Comparison of ENCODE assay signal across 8 cellular contexts in the genomic region with DNA sequence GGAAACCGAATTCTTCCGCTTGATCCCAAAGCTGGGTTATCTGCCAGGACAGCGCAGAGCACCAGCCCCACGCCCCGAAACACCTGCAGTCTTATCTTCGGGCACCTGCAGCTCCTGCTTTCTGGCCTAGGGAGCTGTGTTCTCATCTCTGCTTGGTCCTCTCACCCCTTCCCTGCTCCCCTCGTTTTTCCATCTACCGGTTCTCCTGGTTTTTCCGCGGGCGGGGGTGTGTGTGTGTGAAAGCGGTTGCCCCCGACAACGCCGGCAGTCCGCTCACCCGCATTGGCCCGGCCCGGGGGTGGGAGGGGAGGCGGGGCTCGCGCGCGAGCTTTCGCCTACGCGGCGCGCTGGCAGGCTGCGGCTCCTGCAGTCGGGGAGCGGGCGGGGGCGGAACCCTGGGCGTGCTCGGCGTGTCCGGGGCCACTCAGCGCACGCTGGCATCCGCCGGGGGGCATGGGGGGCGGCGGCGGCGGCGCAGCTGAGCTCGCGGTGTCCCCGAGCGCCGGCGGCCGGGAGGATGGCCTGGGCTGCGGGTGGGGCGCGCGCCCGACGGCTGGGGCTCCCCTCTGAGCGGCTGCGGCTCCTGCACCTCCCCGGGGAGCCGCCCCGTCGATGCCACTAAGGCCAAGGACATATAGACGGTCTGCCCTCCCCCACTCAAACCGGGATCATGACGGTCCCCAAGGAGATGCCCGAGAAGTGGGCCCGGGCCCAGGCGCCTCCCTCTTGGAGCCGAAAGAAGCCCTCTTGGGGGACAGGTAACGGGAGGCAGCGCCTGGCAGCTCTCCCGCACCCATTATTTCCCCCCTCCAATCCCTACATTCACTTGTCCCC. TPM values are rescaled to one million over a fixed set of nuclear protein-coding genes. Genes with fewer than 3 reads are reported as not detected.
DNase-seq lines count a peak whose midpoint lies in the region; ATAC-seq and TF ChIP-seq lines count a peak whose summit lies in the region.

No MANE protein-coding gene starts in this region.

- H3F3A ChIP-seq in GM23248 (ENCODE audit: insufficient read depth), result peaks cover 20% of the 10 kb centered on the region

- TF ChIP-seq CTCF in C4-2B (conservative IDR thresholded peaks at IDR 0.05), result no peak

- WGBS in GM23248 (ENCODE audit: low coverage in 1 of 2, low lambda C conversion rate in 2 of 2, missing lambda C conversion rate in 2 of 2), 2 experiments, result 4 to 8% methylated on average over 33 to 71 of the region's 76 CpGs

- no peaks in the 10 kb centered on the region for H3K9me2 ChIP-seq in GM23248 (ENCODE audit: insufficient read depth)

- H3K27ac ChIP-seq in C4-2B, result peak overlapping the region; percentile 70
- H3K27ac ChIP-seq in GM23248, result peak overlapping the region; percentile 100

- H2AFZ ChIP-seq in GM23248, result 0 out of 2 replicates have a peak overlapping the region, but pooled peaks have one; percentile 23

- H3K4me1 ChIP-seq in GM23248 (ENCODE audit: insufficient read depth), result peaks cover 17% of the 10 kb centered on the region

- in situ Hi-C loops in GM23248 (cut with MboI), result no loop called here

- H3K4me3 ChIP-seq in GM23248, result peak overlapping the region; percentile 63

- H4K20me1 ChIP-seq in GM23248 (ENCODE audit: insufficient read depth), result 0 out of 2 replicates have a peak, but pooled peaks cover 4% of the 10 kb centered on the region

- H3K4me2 ChIP-seq in GM23248 (ENCODE audit: unreplicated experiment), result peak overlapping the region; percentile 78

- no peak for ATAC-seq in GM21576 (IDR thresholded peaks at IDR 0.05; ENCODE audit: unreplicated experiment)

- no peaks in the 10 kb centered on the region for H3K27me3 ChIP-seq in GM23248 (replicated peaks; ENCODE audit: insufficient read depth)

- peaks cover 47% of the 10 kb centered on the region for H3K79me2 ChIP-seq in GM23248 (ENCODE audit: insufficient read depth)

- peak; percentile 92 for DNase-seq in GM23248
- DNase-seq in NCI-H748 treated with DMSO at 0.1 percent for 48 hours (lab: John Stamatoyannopoulos, UW), result peak; percentile 72
- DNase-seq in activated T-cell treated with anti-CD3 and anti-CD28 coated beads for 4 hours, result peak; percentile 91
- DNase-seq in epidermal melanocyte (ENCODE audit: insufficient read length, low spot score), result peak; percentile 60
- peak; percentile 78 for DNase-seq in mucosa of gallbladder (ENCODE audit: low spot score)
- DNase-seq in stimulated activated CD8-positive, alpha-beta memory T cell treated with anti-CD3 and anti-CD28 coated beads, Interleukin-2, amount 100 ng/mL, for 1 hour (ENCODE audit: low read depth in 2 of 2), result peak; percentile 74 to 82

- no peaks in the 10 kb centered on the region for H3K9me3 ChIP-seq in GM23248 (ENCODE audit: low read depth)

- peaks cover 20% of the 10 kb centered on the region for H3K36me3 ChIP-seq in GM23248 (ENCODE audit: low read depth)

- peak overlapping the region; percentile 98 for H3K9ac ChIP-seq in GM23248

RNA-seq across cellular contexts. Expression of a gene that starts 3.2 kb away (rescaled TPM):
- 200 and 203 TPM in 2 replicates for total RNA-seq in GM23248 (2014; rRNA removed; shearing (Covaris generic))
- 17.6 and 20.1 TPM in 2 replicates for polyA plus RNA-seq in GM23248 (2016; fragmentation: Nextera tagmentation; extraction: Ambion mirVana)
- 32.9 TPM for total RNA-seq in mucosa of gallbladder

RNA-seq across cellular contexts. Expression of a gene that starts 7.6 kb away (rescaled TPM):
- total RNA-seq in GM23248 (2014; rRNA removed; shearing (Covaris generic)), result not detected in 2 replicates
- not detected in 2 replicates for polyA plus RNA-seq in GM23248 (2016; fragmentation: Nextera tagmentation; extraction: Ambion mirVana)
- 0.32 TPM for total RNA-seq in mucosa of gallbladder

RNA-seq across cellular contexts. Expression of a gene that starts 56.1 kb away (rescaled TPM):
- 142 and 169 TPM in 2 replicates for total RNA-seq in GM23248 (2014; rRNA removed; shearing (Covaris generic))
- 172 and 178 TPM in 2 replicates for polyA plus RNA-seq in GM23248 (2016; fragmentation: Nextera tagmentation; extraction: Ambion mirVana)
- total RNA-seq in mucosa of gallbladder, result 63.1 TPM
